ENCODE assay signal across 8 cellular contexts in the genomic region with DNA sequence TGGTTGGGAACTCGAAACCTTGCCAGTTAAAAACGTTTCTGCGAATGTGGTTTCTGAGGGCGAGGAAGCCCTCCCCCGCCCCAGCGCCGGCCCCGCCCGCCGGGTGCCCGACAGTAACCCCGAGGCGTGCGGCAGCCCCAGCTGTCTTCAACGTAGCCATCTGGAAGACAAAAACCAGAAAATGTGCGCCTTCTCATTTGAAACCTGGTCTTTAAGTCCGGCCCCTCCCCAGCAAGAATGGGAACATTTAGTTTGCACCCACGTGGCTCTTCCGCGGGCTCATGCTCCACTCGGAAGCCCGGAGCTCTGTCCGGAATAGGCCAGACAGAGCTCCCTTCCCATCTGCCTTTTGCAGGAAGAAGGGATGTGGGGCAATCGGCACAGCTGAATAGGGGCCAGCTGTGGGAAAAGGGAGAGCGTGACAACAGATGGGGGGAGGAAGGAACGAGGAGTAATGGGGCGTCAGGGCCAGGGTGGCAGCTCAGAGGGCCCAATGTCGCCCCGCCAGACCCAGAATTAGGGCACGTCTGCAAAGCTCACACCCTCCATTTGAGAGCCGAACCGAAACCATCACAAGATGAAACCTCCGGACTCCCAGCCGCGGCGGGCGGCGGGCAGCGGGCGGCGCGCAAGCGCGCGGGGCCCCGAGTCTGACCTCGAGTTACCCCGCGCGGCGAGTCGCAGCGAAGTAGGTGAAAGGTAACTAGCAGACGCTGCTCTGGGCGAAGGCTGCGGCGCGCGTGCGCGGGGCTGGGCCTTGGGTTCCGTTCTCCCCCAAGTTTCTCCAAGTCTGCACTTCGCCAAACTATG.
DNase-seq lines count a peak whose midpoint lies in the region; ATAC-seq and TF ChIP-seq lines count a peak whose summit lies in the region.

No MANE protein-coding gene starts in this region.

- peaks cover 33% of the 10 kb centered on the region for H3K27me3 Mint-ChIP-seq in T-helper 1 cell treated with Interleukin-12 subunit alpha and Interleukin-12 subunit beta and Interleukin-4 antibody, amounts not matched to agents 30 μg/mL and 1 μg/mL, for 36 hours (ENCODE audit: low read depth)

- H3K4me3 ChIP-seq in GM08714 (ENCODE audit: low read length), result peak overlapping the region; percentile 43; the same call in 1 of the 2 replicates
- H3K4me3 ChIP-seq in prostate gland, result peak overlapping the region; percentile 46 to 61

- no peaks in the 10 kb centered on the region for H3K9me3 ChIP-seq in prostate gland

- under 1% methylated on average over 62 of the region's 63 CpGs for WGBS in prostate gland

- H3K36me3 ChIP-seq in prostate gland, result no peaks in the 10 kb centered on the region

- no peaks in the 10 kb centered on the region for H3K27me3 ChIP-seq in prostate gland (replicated peaks; ENCODE audit: insufficient read depth)

- no peaks in the 10 kb centered on the region for H3K36me3 Mint-ChIP-seq in T-helper 1 cell treated with Interleukin-12 subunit alpha and Interleukin-12 subunit beta and Interleukin-4 antibody, amounts not matched to agents 30 μg/mL and 1 μg/mL, for 36 hours (ENCODE audit: low read depth)

- peak; percentile 83 for ATAC-seq in HG02623 (IDR thresholded peaks at IDR 0.05; ENCODE audit: unreplicated experiment)
- peak; percentile 86 for ATAC-seq in left ventricle myocardium superior

- TF ChIP-seq POLR2A in prostate gland (IDR thresholded peaks at IDR 0.05), result no peak

- peak overlapping the region; percentile 87 for H3K27ac Mint-ChIP-seq in T-helper 1 cell treated with Interleukin-12 subunit alpha and Interleukin-12 subunit beta and Interleukin-4 antibody, amounts not matched to agents 30 μg/mL and 1 μg/mL, for 36 hours

- peaks cover 27% of the 10 kb centered on the region for H3K4me1 Mint-ChIP-seq in T-helper 1 cell treated with Interleukin-12 subunit alpha and Interleukin-12 subunit beta and Interleukin-4 antibody, amounts not matched to agents 30 μg/mL and 1 μg/mL, for 36 hours (ENCODE audit: low read depth)

- intact Hi-C loops in left ventricle myocardium superior (cut with micrococcal nuclease), result loop anchor here (5.0 to 10.0 kb wide), 2 partner anchors 67 to 124 kb away; partner anchors contain the start of gene ABCA1
- intact Hi-C loops in prostate gland (cut with DNase I), result loop anchor here (5.0 kb wide), 2 partner anchors 71 to 124 kb away; no protein-coding TSS in a partner anchor

- peak in 1 of 4 experiments; percentile 6 for TF ChIP-seq CTCF in prostate gland (IDR thresholded peaks at IDR 0.05)

- H3K9me3 Mint-ChIP-seq in T-helper 1 cell treated with Interleukin-12 subunit alpha and Interleukin-12 subunit beta and Interleukin-4 antibody, amounts not matched to agents 30 μg/mL and 1 μg/mL, for 36 hours, result no peaks in the 10 kb centered on the region

- H3K27ac ChIP-seq in prostate gland, result peak overlapping the region; percentile 79 to 82

- DNase-seq in NCI-H1105 (lab: John Stamatoyannopoulos, UW) (peak; percentile 75), amniotic stem cell (lab: John Stamatoyannopoulos, UW) (peak; percentile 42), left ventricle myocardium superior (peak; percentile 96), prostate gland (ENCODE audit: low spot score) (peak; percentile 80), ureter (ENCODE audit: low spot score) (peak; percentile 92)

- no peaks in the 10 kb centered on the region for H3K4me1 ChIP-seq in prostate gland (replicated peaks)

- peak overlapping the region; percentile 85 for H3K4me3 Mint-ChIP-seq in T-helper 1 cell treated with Interleukin-12 subunit alpha and Interleukin-12 subunit beta and Interleukin-4 antibody, amounts not matched to agents 30 μg/mL and 1 μg/mL, for 36 hours

Comparison
In these comparisons a context has a peak if more than half of its experiments do, and no peak if none do; other contexts are left out.
1. Peak in every context shown above with its lines: DNase-seq, ATAC-seq, H3K4me3 ChIP-seq and H3K27ac ChIP-seq.
2. DNase-seq: peak in every context shown above with its lines; median percentile 96 in left ventricle myocardium superior; 92 in ureter; 80 in prostate gland; 75 in NCI-H1105; 42 in amniotic stem cell.